13 cellular contexts compared by ENCODE assay signal in the genomic region with DNA sequence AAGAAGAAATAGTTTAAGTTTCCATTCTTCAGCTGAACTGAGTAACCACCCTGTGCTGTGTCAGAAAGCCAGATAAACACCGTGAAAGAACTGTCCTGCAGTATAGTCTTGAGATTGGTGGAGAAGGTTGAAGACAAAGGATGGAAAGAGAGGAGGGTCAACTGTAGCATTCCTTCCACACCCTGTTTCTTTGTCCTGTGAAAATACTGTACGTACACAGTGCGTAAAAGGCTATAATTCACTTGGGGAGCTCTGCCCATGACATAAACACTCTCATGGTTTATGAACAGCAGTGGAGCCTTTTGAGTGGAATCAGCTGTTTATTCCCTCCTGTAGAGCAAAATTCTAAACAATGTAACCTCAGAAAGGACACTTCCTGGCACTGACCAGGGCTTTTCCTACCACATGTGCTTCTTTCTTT.
DNase-seq lines count a peak whose midpoint lies in the region; ATAC-seq and TF ChIP-seq lines count a peak whose summit lies in the region.
"Had no signal": no experiment of that assay in that cellular context is flagged by ENCODE, and none has a peak within 500 bp of the region (broad histone marks: within the 10 kb centered on the region; RNA-seq: fewer than 3 reads in every experiment).

No MANE protein-coding gene starts in this region.

- H3K4me1 Mint-ChIP-seq in T-helper 17 cell: no peaks in the 10 kb centered on the region
- H3K4me1 Mint-ChIP-seq in activated T-helper 1 cell treated with anti-CD3 and anti-CD28 coated beads, Interleukin-12 subunit alpha, Interleukin-12 subunit beta, Interleukin-2, Interleukin-4 antibody, amounts not matched to agents 30 ng/mL and 10 ng/mL and 1 ng/mL, durations not matched to agents 14 hours and 24 hours and 36 hours (ENCODE audit: low read depth): peaks cover 6% of the 10 kb centered on the region
- H3K4me1 Mint-ChIP-seq: neural progenitor cell had no signal

- H3K4me1 ChIP-seq in tibial artery: peaks cover 0 to 8% (median 0%) of the 10 kb centered on the region in 4 donors
- H3K4me1 ChIP-seq: neural progenitor cell had no signal

- H3K27ac Mint-ChIP-seq in T-helper 17 cell: no peak overlapping the region
- no peak overlapping the region for H3K27ac Mint-ChIP-seq in activated T-helper 1 cell treated with anti-CD3 and anti-CD28 coated beads, Interleukin-12 subunit alpha, Interleukin-12 subunit beta, Interleukin-2, Interleukin-4 antibody, amounts not matched to agents 30 ng/mL and 10 ng/mL and 1 ng/mL, durations not matched to agents 14 hours and 24 hours and 36 hours
- H3K27ac Mint-ChIP-seq: neural progenitor cell had no signal

- H3K36me3 ChIP-seq in brain microvascular endothelial cell (replicated peaks) (no peaks in the 10 kb centered on the region), tibial artery (peaks cover 6 to 9% (median 8%) of the 10 kb centered on the region in 3 donors)
- H3K36me3 ChIP-seq: neural progenitor cell had no signal

- DNase-seq in HFF-Myc (ENCODE audit: extremely low read depth, low read depth) (peak; percentile 75), brain microvascular endothelial cell (no peak), iris pigment epithelial cell (ENCODE audit: low read depth) (peak; percentile 77), tibial artery (no peak), T-helper 17 cell (no peak), NCI-H446 (lab: John Stamatoyannopoulos, UW) (no peak)
- DNase-seq in activated T-helper 1 cell treated with anti-CD3 and anti-CD28 coated beads, Interleukin-12 subunit alpha, Interleukin-12 subunit beta, Interleukin-2, Interleukin-4 antibody, amounts not matched to agents 30 ng/mL and 10 ng/mL and 1 ng/mL, durations not matched to agents 14 hours and 24 hours and 36 hours (ENCODE audit: low spot score): no peak
- DNase-seq: activated effector memory CD4-positive, alpha-beta T cell treated with Interleukin-2 at 50 U/mL for 16 hours; DMS79; effector CD4-positive, alpha-beta T cell; NCI-H2171 treated with DMSO at 0.1 percent for 48 hours had no signal

- TF ChIP-seq CTCF in HFF-Myc (IDR thresholded peaks at IDR 0.05; ENCODE audit: low read depth, low read length, missing control alignments): no peak
- no peak for TF ChIP-seq CTCF in brain microvascular endothelial cell (IDR thresholded peaks at IDR 0.05; ENCODE audit: low read depth, low read length, missing control alignments)
- no peak for TF ChIP-seq CTCF in tibial artery (IDR thresholded peaks at IDR 0.05)

- H3K9me3 ChIP-seq in tibial artery (peaks cover 0 to 11% (median 0%) of the 10 kb centered on the region in 3 donors), T-helper 17 cell (ENCODE audit: control insufficient read depth, low read length, poor library complexity, severe bottlenecking) (peaks cover 3% of the 10 kb centered on the region)

- H3K27me3 ChIP-seq in brain microvascular endothelial cell (replicated peaks): no peaks in the 10 kb centered on the region
- H3K27me3 ChIP-seq in tibial artery: no peaks in the 10 kb centered on the region
- H3K27me3 ChIP-seq: neural progenitor cell had no signal

- peaks cover 8% of the 10 kb centered on the region for H3K9me3 Mint-ChIP-seq in activated T-helper 1 cell treated with anti-CD3 and anti-CD28 coated beads, Interleukin-12 subunit alpha, Interleukin-12 subunit beta, Interleukin-2, Interleukin-4 antibody, amounts not matched to agents 30 ng/mL and 10 ng/mL and 1 ng/mL, durations not matched to agents 14 hours and 24 hours and 36 hours

- in situ Hi-C loops in brain microvascular endothelial cell (cut with HindIII; ENCODE audit: low pct_ligation_motif_present, low sequenced_read_pairs): no loop called here

- ATAC-seq in T-helper 17 cell: no peak
- ATAC-seq: Right ventricle myocardium inferior had no signal

- H3K27ac ChIP-seq in brain microvascular endothelial cell (peak overlapping the region; percentile 38), tibial artery (peak overlapping the region; percentile 15 to 40)
- H3K27ac ChIP-seq: neural progenitor cell had no signal

- intact Hi-C loops in tibial artery (cut with DNase I; ENCODE audit: low total_unique reads): no loop called here
- intact Hi-C loops in activated T-helper 1 cell treated with anti-CD3 and anti-CD28 coated beads, Interleukin-12 subunit alpha, Interleukin-12 subunit beta, Interleukin-2, Interleukin-4 antibody, amounts not matched to agents 30 ng/mL and 10 ng/mL and 1 ng/mL, durations not matched to agents 14 hours and 24 hours and 36 hours (cut with micrococcal nuclease): no loop called here

- H3K27me3 Mint-ChIP-seq in T-helper 17 cell: no peaks in the 10 kb centered on the region
- H3K27me3 Mint-ChIP-seq in activated T-helper 1 cell treated with anti-CD3 and anti-CD28 coated beads, Interleukin-12 subunit alpha, Interleukin-12 subunit beta, Interleukin-2, Interleukin-4 antibody, amounts not matched to agents 30 ng/mL and 10 ng/mL and 1 ng/mL, durations not matched to agents 14 hours and 24 hours and 36 hours (ENCODE audit: insufficient read depth): no peaks in the 10 kb centered on the region

- H3K4me3 Mint-ChIP-seq in T-helper 17 cell: no peak overlapping the region
- no peak overlapping the region for H3K4me3 Mint-ChIP-seq in activated T-helper 1 cell treated with anti-CD3 and anti-CD28 coated beads, Interleukin-12 subunit alpha, Interleukin-12 subunit beta, Interleukin-2, Interleukin-4 antibody, amounts not matched to agents 30 ng/mL and 10 ng/mL and 1 ng/mL, durations not matched to agents 14 hours and 24 hours and 36 hours
- H3K4me3 Mint-ChIP-seq: neural progenitor cell had no signal

- peaks cover 9% of the 10 kb centered on the region for H3K36me3 Mint-ChIP-seq in T-helper 17 cell (ENCODE audit: low read depth)
- peaks cover 21% of the 10 kb centered on the region for H3K36me3 Mint-ChIP-seq in activated T-helper 1 cell treated with anti-CD3 and anti-CD28 coated beads, Interleukin-12 subunit alpha, Interleukin-12 subunit beta, Interleukin-2, Interleukin-4 antibody, amounts not matched to agents 30 ng/mL and 10 ng/mL and 1 ng/mL, durations not matched to agents 14 hours and 24 hours and 36 hours (ENCODE audit: low read depth)

- 0 out of 2 replicates have a peak overlapping the region, but pooled peaks have one; percentile 2 for H3K4me3 ChIP-seq in HFF-Myc (replicated peaks; ENCODE audit: low read depth, low read length)
- no peak overlapping the region for H3K4me3 ChIP-seq in brain microvascular endothelial cell (ENCODE audit: low read depth, low read length)
- H3K4me3 ChIP-seq in tibial artery: no peak overlapping the region
- H3K4me3 ChIP-seq: neural progenitor cell had no signal

Comparison
In these comparisons a context has a peak if more than half of its experiments do, and no peak if none do; other contexts are left out.
1. DNase-seq: peak in HFF-Myc (single experiment) and iris pigment epithelial cell (single experiment); none in brain microvascular endothelial cell (single experiment), tibial artery (0 of 2), T-helper 17 cell (0 of 3), NCI-H446 (0 of 2) and activated T-helper 1 cell treated with anti-CD3 and anti-CD28 coated beads, Interleukin-12 subunit alpha, Interleukin-12 subunit beta, Interleukin-2, Interleukin-4 antibody, amounts not matched to agents 30 ng/mL and 10 ng/mL and 1 ng/mL, durations not matched to agents 14 hours and 24 hours and 36 hours (single experiment).